Comparison of ENCODE assay signal across 8 cellular contexts in the genomic region with DNA sequence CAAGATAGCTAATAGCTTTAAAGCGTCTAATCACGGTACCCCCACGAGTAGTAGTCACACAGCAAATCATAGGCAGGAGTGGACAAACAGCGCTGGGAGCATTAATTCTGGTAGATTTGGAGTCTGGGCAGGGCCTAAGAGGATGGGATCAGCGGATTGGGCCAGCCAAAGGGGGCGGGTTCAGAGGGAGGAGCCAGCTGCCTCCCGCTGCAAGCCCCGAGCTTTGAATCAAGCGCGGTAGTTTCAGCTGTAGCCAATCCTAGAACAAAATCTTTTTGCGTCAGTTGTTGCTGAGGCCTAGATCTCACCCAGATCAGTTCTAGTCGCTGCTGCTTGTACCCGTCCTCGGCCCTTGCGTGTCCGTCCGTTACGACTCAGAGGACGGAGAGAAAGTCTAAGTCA. TPM values are rescaled to one million over a fixed set of nuclear protein-coding genes. Genes with fewer than 3 reads are reported as not detected.
A peak's percentile ranks its signal among the peaks of the same experiment; 100 is the strongest.
DNase-seq lines count a peak whose midpoint lies in the region; ATAC-seq and TF ChIP-seq lines count a peak whose summit lies in the region.

No MANE protein-coding gene starts in this region.

- no peak overlapping the region for H4K8ac ChIP-seq in neuronal stem cell (ENCODE audit: low read depth, low read length)

- peak overlapping the region; percentile 96 for H3K9ac ChIP-seq in MM.1S (ENCODE audit: low read length)
- H3K9ac ChIP-seq in neuronal stem cell (ENCODE audit: low read depth, low read length, poor library complexity), result peak overlapping the region; percentile 87

- no peak overlapping the region for H3K23ac ChIP-seq in neuronal stem cell (ENCODE audit: low read depth, low read length, poor library complexity)

- peaks cover 22% of the 10 kb centered on the region for H3K4me1 Mint-ChIP-seq in activated naive CD4-positive, alpha-beta T cell treated with anti-CD3 and anti-CD28 coated beads for 36 hours (ENCODE audit: low read depth)

- H3K9me3 ChIP-seq in MM.1S (replicated peaks; ENCODE audit: insufficient read depth, low read length), result no peaks in the 10 kb centered on the region
- no peaks in the 10 kb centered on the region for H3K9me3 ChIP-seq in gastroesophageal sphincter
- no peaks in the 10 kb centered on the region for H3K9me3 ChIP-seq in neuronal stem cell (replicated peaks in 1 of 2; ENCODE audit: control insufficient read depth in 2 of 2, insufficient read depth in 1 of 2, low read depth in 1 of 2, low read length in 2 of 2)

- peak overlapping the region; percentile 95 for H3K4me3 Mint-ChIP-seq in activated naive CD4-positive, alpha-beta T cell treated with anti-CD3 and anti-CD28 coated beads for 36 hours

- peaks cover 43% of the 10 kb centered on the region for H3K79me2 ChIP-seq in MM.1S (ENCODE audit: low read length)

- no peak overlapping the region for H3K4ac ChIP-seq in neuronal stem cell (ENCODE audit: low read length)

- peaks cover 30% of the 10 kb centered on the region for H4K20me1 ChIP-seq in MM.1S (ENCODE audit: insufficient read depth, low read length)

- H2AK5ac ChIP-seq in neuronal stem cell (ENCODE audit: low read depth, low read length), result no peak overlapping the region

- peaks cover 7% of the 10 kb centered on the region for H3K79me1 ChIP-seq in neuronal stem cell (ENCODE audit: low read depth, low read length)

- TF ChIP-seq CTCF in MM.1S (IDR thresholded peaks at IDR 0.05; ENCODE audit: low read length), result no peak
- TF ChIP-seq CTCF in gastroesophageal sphincter (IDR thresholded peaks at IDR 0.05), result no peak

- no peak for TF ChIP-seq EP300 in gastroesophageal sphincter (IDR thresholded peaks at IDR 0.05)

- H3K27ac Mint-ChIP-seq in activated naive CD4-positive, alpha-beta T cell treated with anti-CD3 and anti-CD28 coated beads for 36 hours, result peak overlapping the region; percentile 98

- no peak overlapping the region for H4K91ac ChIP-seq in neuronal stem cell (ENCODE audit: low read depth, low read length, poor library complexity)

- H3K27ac ChIP-seq in MM.1S (ENCODE audit: low read length), result peak overlapping the region; percentile 92; the same call in 1 of the 2 replicates
- H3K27ac ChIP-seq in gastroesophageal sphincter, result peak overlapping the region; percentile 83 to 95 (median 93)
- H3K27ac ChIP-seq in neuronal stem cell (replicated peaks; ENCODE audit: low read length), result peak overlapping the region; percentile 71
- peak overlapping the region; percentile 96 for H3K27ac ChIP-seq in substantia nigra (ENCODE audit: low read depth, low read length, poor library complexity, severe bottlenecking)

- DNase-seq in ELR (ENCODE audit: low read depth), result peak; percentile 98
- peak; percentile 98 for DNase-seq in HCEC 1CT
- peak; percentile 98 for DNase-seq in MM.1S
- peak; percentile 97 for DNase-seq in SIG-M5 treated with dmso at 0.1 percent for 504 hours (lab: John Stamatoyannopoulos, UW; ENCODE audit: unreplicated experiment)
- DNase-seq in activated naive CD4-positive, alpha-beta T cell treated with anti-CD3 and anti-CD28 coated beads for 36 hours, result peak; percentile 96
- DNase-seq in neuronal stem cell (ENCODE audit: low spot score), result peak; percentile 92
- peak in 46 of 49 donors; percentile 71 to 98 (median 92) for DNase-seq in substantia nigra (lab: John Stamatoyannopoulos, UW)

- peak overlapping the region; percentile 99 for H2AFZ ChIP-seq in MM.1S (ENCODE audit: low read length)
- peak overlapping the region; percentile 91 for H2AFZ ChIP-seq in neuronal stem cell (ENCODE audit: low read length)

- CTCF ChIA-PET in activated naive CD4-positive, alpha-beta T cell treated with anti-CD3 and anti-CD28 coated beads for 36 hours (lab: Charles Lee), result interaction anchor here (0.8 to 3.2 kb wide), 4 partner anchors 17 to 280 kb away, joined by 4 to 12 read pairs (median 4); a partner anchor contains a TSS

- no peak overlapping the region for H2BK15ac ChIP-seq in neuronal stem cell (ENCODE audit: low read length)

- intact Hi-C loops in activated naive CD4-positive, alpha-beta T cell treated with anti-CD3 and anti-CD28 coated beads for 36 hours (cut with micrococcal nuclease), result loop anchor here (1.0 to 10.0 kb wide), 14 partner anchors 32 to 861 kb away; a partner anchor contains a TSS

- peak overlapping the region; percentile 53 for H3K18ac ChIP-seq in neuronal stem cell (ENCODE audit: low read length)

- no peak overlapping the region for H2BK5ac ChIP-seq in neuronal stem cell (ENCODE audit: low read length)

- no peak for TF ChIP-seq POLR2A in gastroesophageal sphincter (IDR thresholded peaks at IDR 0.05)

- peak overlapping the region; percentile 93 for H3K4me3 ChIP-seq in MM.1S (ENCODE audit: low read length)
- peak overlapping the region; percentile 83 to 89 for H3K4me3 ChIP-seq in gastroesophageal sphincter
- peak overlapping the region; percentile 100 for H3K4me3 ChIP-seq in neuronal stem cell (ENCODE audit: low read length in 2 of 2)

- H3K4me1 ChIP-seq in MM.1S (ENCODE audit: low read length) (peaks cover 7% of the 10 kb centered on the region; the same call in 1 of the 2 replicates), gastroesophageal sphincter (peaks cover 0 to 37% (median 13%) of the 10 kb centered on the region in 3 donors), neuronal stem cell (ENCODE audit: control insufficient read depth in 2 of 2, insufficient read depth in 1 of 2, low read depth in 1 of 2, low read length in 2 of 2) (peaks cover 2 to 10% of the 10 kb centered on the region in 2 donors)

- ATAC-seq in gastroesophageal sphincter, result peak; percentile 95

- H3K14ac ChIP-seq in neuronal stem cell (ENCODE audit: low read length), result no peak overlapping the region

- 0% methylated on average over 10 of the region's 19 CpGs; no CpG with 5 or more reads in 1 of the 2 donors for WGBS in gastroesophageal sphincter (ENCODE audit: low coverage in 1 of 2), 2 donors
- no CpG with 5 or more reads among the region's 19 CpGs for WGBS in neuronal stem cell (ENCODE audit: extremely low coverage in 2 of 2, insufficient read length in 2 of 2, insufficient replicate concordance in 1 of 2), 2 donors

- peaks cover 29% of the 10 kb centered on the region for H3F3A ChIP-seq in MM.1S (ENCODE audit: insufficient read depth, low read length)

- H3K27me3 Mint-ChIP-seq in activated naive CD4-positive, alpha-beta T cell treated with anti-CD3 and anti-CD28 coated beads for 36 hours (ENCODE audit: low read depth), result no peaks in the 10 kb centered on the region

- H3K36me3 Mint-ChIP-seq in activated naive CD4-positive, alpha-beta T cell treated with anti-CD3 and anti-CD28 coated beads for 36 hours (ENCODE audit: low read depth), result peaks cover 12% of the 10 kb centered on the region

- no peaks in the 10 kb centered on the region for H3K9me3 Mint-ChIP-seq in activated naive CD4-positive, alpha-beta T cell treated with anti-CD3 and anti-CD28 coated beads for 36 hours

- no peak overlapping the region for H2BK120ac ChIP-seq in neuronal stem cell (ENCODE audit: low read depth, low read length)

- H3K27me3 ChIP-seq in MM.1S (replicated peaks; ENCODE audit: insufficient read depth, low read length) (no peaks in the 10 kb centered on the region), gastroesophageal sphincter (no peaks in the 10 kb centered on the region), neuronal stem cell (ENCODE audit: control insufficient read depth in 3 of 3, insufficient read depth in 3 of 3, low read depth in 1 of 3, low read length in 3 of 3) (no peaks in the 10 kb centered on the region)

- H3K4me2 ChIP-seq in MM.1S (ENCODE audit: low read depth, low read length) (peak overlapping the region; percentile 96), neuronal stem cell (ENCODE audit: insufficient read depth, low read length, poor library complexity, severe bottlenecking) (peak overlapping the region; percentile 66)

- H2BK12ac ChIP-seq in neuronal stem cell (ENCODE audit: low read length), result no peak overlapping the region

- no peaks in the 10 kb centered on the region for H3K9me2 ChIP-seq in MM.1S (replicated peaks; ENCODE audit: insufficient read depth, low read length)

- H3K36me3 ChIP-seq in MM.1S (replicated peaks; ENCODE audit: insufficient read depth, low read length) (no peaks in the 10 kb centered on the region), gastroesophageal sphincter (no peaks in the 10 kb centered on the region), neuronal stem cell (replicated peaks in 1 of 2; ENCODE audit: control insufficient read depth in 2 of 2, insufficient read depth in 2 of 2, low read length in 2 of 2) (peaks cover 2 to 27% of the 10 kb centered on the region in 2 donors)

RNA-seq across cellular contexts. Expression of a gene that starts 0.6 kb away (rescaled TPM):
- total RNA-seq in activated naive CD4-positive, alpha-beta T cell treated with anti-CD3 and anti-CD28 coated beads for 36 hours, result 100 to 1,000 TPM; 222 to 229 TPM
- total RNA-seq in gastroesophageal sphincter, result 10 to 100 TPM; 44.3 to 79.7 (median 54.2) TPM
- 328 TPM for polyA plus RNA-seq in neuronal stem cell (2013, experiment 1 of 2)
- 336 TPM for polyA plus RNA-seq in neuronal stem cell (2013, experiment 2 of 2)

RNA-seq across cellular contexts. Expression of a gene that starts 32.6 kb away (rescaled TPM):
- 100 to 1,000 TPM; 207 to 217 TPM for total RNA-seq in activated naive CD4-positive, alpha-beta T cell treated with anti-CD3 and anti-CD28 coated beads for 36 hours
- total RNA-seq in gastroesophageal sphincter, result 10 to 100 TPM; 43.0 to 56.9 (median 46.5) TPM
- 208 TPM for polyA plus RNA-seq in neuronal stem cell (2013, experiment 1 of 2)
- 213 TPM for polyA plus RNA-seq in neuronal stem cell (2013, experiment 2 of 2)

RNA-seq across cellular contexts. Expression of a gene that starts 40.6 kb away (rescaled TPM):
- 1 to 10 TPM in 1 of 2 experiments, under 1 TPM in 1; 0.62 to 1.0 TPM for total RNA-seq in activated naive CD4-positive, alpha-beta T cell treated with anti-CD3 and anti-CD28 coated beads for 36 hours
- total RNA-seq in gastroesophageal sphincter, result 1 to 10 TPM; 1.2 to 4.7 (median 1.6) TPM
- 0.26 TPM for polyA plus RNA-seq in neuronal stem cell (2013, experiment 1 of 2)
- polyA plus RNA-seq in neuronal stem cell (2013, experiment 2 of 2), result 0.25 TPM

Comparison
In these comparisons a context has a peak if more than half of its experiments do, and no peak if none do; other contexts are left out.
1. Peak in every context shown above with its lines: DNase-seq, ATAC-seq, H3K4me3 ChIP-seq and H3K27ac ChIP-seq.